Comparison of ENCODE assay signal across 8 cellular contexts in genomic region chr16:30526137-30526822, GRCh38. TPM values are rescaled to one million over a fixed set of nuclear protein-coding genes. Genes with fewer than 3 reads are reported as not detected.
DNase-seq lines count a peak whose midpoint lies in the region; ATAC-seq and TF ChIP-seq lines count a peak whose summit lies in the region.

Gene ZNF768, minus strand, starts transcription at chr16:30526566. Its CDS starts 153 bp downstream, at chr16:30526413.

- peaks cover 0 to 5% of the 10 kb centered on the region in 2 donors for H3K4me1 ChIP-seq in lung (ENCODE audit: control insufficient read depth in 2 of 2, insufficient read depth in 2 of 2, low read length in 2 of 2)

- 0 to 2% methylated on average over 52 to 73 of the region's 73 CpGs for WGBS in lung, 2 donors

- peak within 1 kb of the TSS; percentile 83 for H3K4me3 ChIP-seq in lung

- ATAC-seq in GM19035 (IDR thresholded peaks at IDR 0.05; ENCODE audit: unreplicated experiment) = peak; percentile 25
- ATAC-seq in HG03460 (IDR thresholded peaks at IDR 0.05; ENCODE audit: unreplicated experiment) = peak; percentile 24
- peak; percentile 49 for ATAC-seq in lung (ENCODE audit: insufficient read depth, low FRiP score)

- H3K9me3 ChIP-seq in lung (ENCODE audit: control insufficient read depth in 2 of 2, insufficient read depth in 1 of 2, low read length in 1 of 2) = no peaks in the 10 kb centered on the region

- H3K27ac ChIP-seq in VCaP = peak within 1 kb of the TSS; percentile 93
- peak within 1 kb of the TSS; percentile 99 to 100 for H3K27ac ChIP-seq in lung (ENCODE audit: low read depth in 1 of 2, low read length in 1 of 2)

- DNase-seq in C1 segment of cervical spinal cord (lab: John Stamatoyannopoulos, UW) = peak in 10 of 14 donors; percentile 60 to 92 (median 76)
- DNase-seq in ecto neural progenitor cell (ENCODE audit: low spot score) = peak; percentile 90
- DNase-seq in lung (ENCODE audit: low spot score) = no peak
- no peak for DNase-seq in SHP77 treated with DMSO at 0.1 percent for 48 hours (lab: John Stamatoyannopoulos, UW)

- no peak for TF ChIP-seq CTCF in VCaP (conservative IDR thresholded peaks at IDR 0.05)
- no peak for TF ChIP-seq CTCF in lung (IDR thresholded peaks at IDR 0.05; ENCODE audit: control extremely low read depth, extremely low read depth)
- TF ChIP-seq CTCF in subcutaneous adipose tissue (IDR thresholded peaks at IDR 0.05; ENCODE audit: low read depth) = no peak

- H3K36me3 ChIP-seq in lung (ENCODE audit: control insufficient read depth in 2 of 2, insufficient read depth in 2 of 2, low read length in 2 of 2) = peaks cover 0 to 5% of the 10 kb centered on the region in 2 donors

- no peaks in the 10 kb centered on the region for H3K27me3 ChIP-seq in lung (ENCODE audit: control insufficient read depth, insufficient read depth)

RNA-seq across cellular contexts. Expression of gene ZNF768, which starts in this region (rescaled TPM):
- total RNA-seq in lung = 10 to 100 TPM; 17.9 to 33.9 TPM
- polyA plus RNA-seq in lung = 10 to 100 TPM; 20.0 to 45.1 TPM
- 10 to 100 TPM; 11.7 to 43.9 (median 19.2) TPM for total RNA-seq in subcutaneous adipose tissue

Comparison
In these comparisons a context has a peak if more than half of its experiments do, and no peak if none do; other contexts are left out.
1. DNase-seq: peak in C1 segment of cervical spinal cord (10 of 14) and ecto neural progenitor cell (single experiment); none in lung (single experiment) and SHP77 treated with DMSO at 0.1 percent for 48 hours (single experiment).
2. Peak in every context shown above with its lines, with median percentiles within 50 percentile points of each other: ATAC-seq.